Comparison of ENCODE assay signal across 17 cellular contexts in genomic region chr16:81586421-81586820, GRCh38.
DNase-seq lines count a peak whose midpoint lies in the region; ATAC-seq and TF ChIP-seq lines count a peak whose summit lies in the region.
"Had no signal": no experiment of that assay in that cellular context is flagged by ENCODE, and none has a peak within 500 bp of the region (broad histone marks: within the 10 kb centered on the region; RNA-seq: fewer than 3 reads in every experiment).

No MANE protein-coding gene starts in this region.

- H3K9me1 ChIP-seq in IMR-90 (ENCODE audit: insufficient read depth, low read length) = peaks cover 33% of the 10 kb centered on the region

- H3K4me3 ChIP-seq in IMR-90 (ENCODE audit: insufficient read depth, low read depth, low read length) (no peak overlapping the region), mesodermal cell (ENCODE audit: extremely low read depth, insufficient read depth, low read length, poor library complexity, severe bottlenecking) (no peak overlapping the region)
- H3K4me3 ChIP-seq: body of pancreas, lower lobe of right lung had no signal

- peaks cover 54% of the 10 kb centered on the region for H4K20me1 ChIP-seq in IMR-90 (ENCODE audit: insufficient read depth, low read length)

- H2AK9ac ChIP-seq in IMR-90 (replicated peaks; ENCODE audit: low read depth, low read length, poor library complexity) = no peak overlapping the region

- H3K9me3 Mint-ChIP-seq in central memory CD8-positive, alpha-beta T cell = no peaks in the 10 kb centered on the region
- H3K9me3 Mint-ChIP-seq: activated naive CD4-positive, alpha-beta T cell treated with anti-CD3 and anti-CD28 coated beads for 36 hours had no signal

- H3K27ac Mint-ChIP-seq in central memory CD8-positive, alpha-beta T cell (ENCODE audit: low read depth) = peak overlapping the region; percentile 65
- H3K27ac Mint-ChIP-seq: activated naive CD4-positive, alpha-beta T cell treated with anti-CD3 and anti-CD28 coated beads for 36 hours had no signal

- H3K23ac ChIP-seq in IMR-90 (ENCODE audit: low read depth, low read length) = no peak overlapping the region

- H3K18ac ChIP-seq in IMR-90 (ENCODE audit: low read depth, low read length) = no peak overlapping the region

- dilution Hi-C loops in IMR-90 (cut with HindIII; ENCODE audit: low sequenced_read_pairs, unreplicated experiment) = no loop called here

- no peak overlapping the region for H4K8ac ChIP-seq in IMR-90 (ENCODE audit: low read depth in 2 of 2, low read length in 2 of 2)

- H2AK5ac ChIP-seq in IMR-90 (ENCODE audit: low read depth, low read length) = no peak overlapping the region

- POLR2A ChIA-PET in IMR-90 (lab: Charles Lee; ENCODE audit: unreplicated experiment) = no interaction called here

- TF ChIP-seq POLR2A in IMR-90 (IDR thresholded peaks at IDR 0.05; ENCODE audit: low read depth, low read length) = no peak

- TF ChIP-seq RAD21 in IMR-90 (IDR thresholded peaks at IDR 0.05; ENCODE audit: low read length) = no peak

- H3K9me3 ChIP-seq in IMR-90 (ENCODE audit: control insufficient read depth, insufficient read depth, low read length) (no peaks in the 10 kb centered on the region), mesodermal cell (ENCODE audit: control insufficient read depth, low read length) (no peaks in the 10 kb centered on the region)
- H3K9me3 ChIP-seq: body of pancreas, lower lobe of right lung had no signal

- no peak overlapping the region for H3K9ac ChIP-seq in IMR-90 (ENCODE audit: low read depth, low read length)

- CTCF ChIA-PET in IMR-90 (lab: Yijun Ruan, JAX) = no interaction called here

- intact Hi-C loops in IMR-90 (cut with micrococcal nuclease) = loop anchor here (10.0 kb wide), 2 partner anchors 142 to 182 kb away; partner anchors contain the start of gene CMIP

- 92% methylated on average over 4 of the region's 7 CpGs; no CpG with 5 or more reads in 1 of the 2 experiments for WGBS in IMR-90 (ENCODE audit: extremely low coverage in 2 of 2, insufficient read length in 1 of 2), 2 experiments
- WGBS in mesodermal cell (ENCODE audit: insufficient coverage in 2 of 2), 2 experiments = 79 to 80% methylated on average over 5 to 7 of the region's 7 CpGs

- H2BK15ac ChIP-seq in IMR-90 (ENCODE audit: low read depth, low read length) = no peak overlapping the region

- BruUV-seq in IMR-90 (replicated peaks; lab: Mats Ljungman, UMichigan) = no TSS peak

- H4K5ac ChIP-seq in IMR-90 (ENCODE audit: low read depth, low read length) = no peak overlapping the region

- in situ Hi-C loops in IMR-90 (cut with MboI; ENCODE audit: low sequenced_read_pairs) = no loop called here

- H3K36me3 ChIP-seq in IMR-90 (ENCODE audit: control insufficient read depth, insufficient read depth, low read length) (0 out of 2 replicates have a peak, but pooled peaks cover 2% of the 10 kb centered on the region), mesodermal cell (ENCODE audit: control insufficient read depth, insufficient read depth, low read length) (peaks cover 11% of the 10 kb centered on the region)

- DNase-seq in Daoy (ENCODE audit: low read depth) (peak; percentile 83), IMR-90 (peak; percentile 33), cerebellar nuclear complex (lab: John Stamatoyannopoulos, UW) (no peak), ecto neural progenitor cell (ENCODE audit: low spot score) (no peak), NCI-H1694 treated with DMSO at 0.1 percent for 48 hours (lab: John Stamatoyannopoulos, UW) (no peak)
- no peak for DNase-seq in central memory CD8-positive, alpha-beta T cell (ENCODE audit: low spot score in 2 of 2)
- DNase-seq: activated naive CD4-positive, alpha-beta T cell treated with anti-CD3 and anti-CD28 coated beads for 36 hours; AML-193; effector memory CD4-positive, alpha-beta T cell; foreskin melanocyte; lower lobe of right lung; NCI-H1048; Right ventricle myocardium superior had no signal

- H3K4me1 ChIP-seq in IMR-90 (ENCODE audit: control insufficient read depth, insufficient read depth, low read length) (peaks cover 13% of the 10 kb centered on the region), mesodermal cell (ENCODE audit: control insufficient read depth, insufficient read depth, low read length, poor library complexity, severe bottlenecking) (peaks cover 51% of the 10 kb centered on the region)

- no peak overlapping the region for H3K4ac ChIP-seq in IMR-90 (ENCODE audit: low read depth, low read length)

- TF ChIP-seq CTCF in IMR-90 (conservative IDR thresholded peaks at IDR 0.05; ENCODE audit: low read depth, low read length) = no peak

- H3K56ac ChIP-seq in IMR-90 (ENCODE audit: extremely low read depth, insufficient read depth, low read length) = no peak overlapping the region

- H2BK5ac ChIP-seq in IMR-90 (ENCODE audit: low read depth, low read length, poor library complexity, severe bottlenecking) = no peak overlapping the region

- peaks cover 34 to 67% of the 10 kb centered on the region in 2 experiments for H3K79me1 ChIP-seq in IMR-90 (ENCODE audit: low read depth in 1 of 2, low read length in 2 of 2)

- H3K4me1 Mint-ChIP-seq in central memory CD8-positive, alpha-beta T cell = peaks cover 55% of the 10 kb centered on the region

- no peak overlapping the region for H3K4me3 Mint-ChIP-seq in central memory CD8-positive, alpha-beta T cell
- H3K4me3 Mint-ChIP-seq: activated naive CD4-positive, alpha-beta T cell treated with anti-CD3 and anti-CD28 coated beads for 36 hours had no signal

- H2BK20ac ChIP-seq in IMR-90 (ENCODE audit: low read depth, low read length) = no peak overlapping the region

- ATAC-seq in IMR-90 (ENCODE audit: low read depth) (no peak), HG03342 (IDR thresholded peaks at IDR 0.05; ENCODE audit: unreplicated experiment) (no peak)
- no peak for ATAC-seq in central memory CD8-positive, alpha-beta T cell (replicated peaks; ENCODE audit: extremely low read depth, poor library complexity, severe bottlenecking)
- ATAC-seq: activated CD4-positive, CD25-positive, alpha-beta regulatory T cell treated with anti-CD3 and anti-CD28 coated beads, Interleukin-2, amount 50 U/mL, for 24 hours; body of pancreas; lower lobe of right lung had no signal

- no peaks in the 10 kb centered on the region for H3K27me3 Mint-ChIP-seq in central memory CD8-positive, alpha-beta T cell

- no peak overlapping the region for H3K14ac ChIP-seq in IMR-90 (replicated peaks; ENCODE audit: low read depth, low read length)

- no peak overlapping the region for H4K91ac ChIP-seq in IMR-90 (ENCODE audit: insufficient read depth, low read depth, low read length)

- no peak overlapping the region for H2BK120ac ChIP-seq in IMR-90 (ENCODE audit: low read depth, low read length)

- H3K27ac ChIP-seq in IMR-90 (ENCODE audit: insufficient read depth, low read length) = no peak overlapping the region
- peak overlapping the region; percentile 94 for H3K27ac ChIP-seq in mesodermal cell (ENCODE audit: low read depth, low read length, severe bottlenecking)
- H3K27ac ChIP-seq: body of pancreas, lower lobe of right lung had no signal

- H2AFZ ChIP-seq in IMR-90 (replicated peaks; ENCODE audit: low read length, poor library complexity) = no peak overlapping the region

- peaks cover 3% of the 10 kb centered on the region for H3K36me3 Mint-ChIP-seq in central memory CD8-positive, alpha-beta T cell (ENCODE audit: insufficient read depth)

- no peaks in the 10 kb centered on the region for H3K27me3 ChIP-seq in IMR-90 (ENCODE audit: control insufficient read depth, insufficient read depth, low read length)
- H3K27me3 ChIP-seq: body of pancreas had no signal

- H3K4me2 ChIP-seq in IMR-90 (ENCODE audit: low read depth, low read length) = no peak overlapping the region

TF ChIP-seq in IMR-90, 13 proteins besides CTCF, POLR2A, EP300 and RAD21:
- TF ChIP-seq SMC3 (IDR thresholded peaks at IDR 0.05; ENCODE audit: low read depth, low read length) (no peak), USF2 (IDR thresholded peaks at IDR 0.05; ENCODE audit: low read depth, low read length) (no peak), RFX5 (IDR thresholded peaks at IDR 0.05; ENCODE audit: low read depth, low read length) (no peak), BHLHE40 (IDR thresholded peaks at IDR 0.05; ENCODE audit: low read depth, low read length) (no peak), MXI1 (IDR thresholded peaks at IDR 0.05; ENCODE audit: borderline replicate concordance, low read depth, low read length) (no peak), FOS (IDR thresholded peaks at IDR 0.05; ENCODE audit: low read depth, low read length) (no peak), NFE2L2 (IDR thresholded peaks at IDR 0.05; ENCODE audit: low read depth, low read length) (no peak), MAFK (IDR thresholded peaks at IDR 0.05; ENCODE audit: low read depth, low read length) (no peak), CEBPB (IDR thresholded peaks at IDR 0.05; ENCODE audit: low read depth, low read length) (no peak), RCOR1 (IDR thresholded peaks at IDR 0.05; ENCODE audit: insufficient replicate concordance, low read length) (no peak), MAZ (IDR thresholded peaks at IDR 0.05; ENCODE audit: borderline replicate concordance, low read depth, low read length) (no peak), CHD1 (IDR thresholded peaks at IDR 0.05; ENCODE audit: low read depth, low read length) (no peak)
- TF ChIP-seq, protein P1, sequence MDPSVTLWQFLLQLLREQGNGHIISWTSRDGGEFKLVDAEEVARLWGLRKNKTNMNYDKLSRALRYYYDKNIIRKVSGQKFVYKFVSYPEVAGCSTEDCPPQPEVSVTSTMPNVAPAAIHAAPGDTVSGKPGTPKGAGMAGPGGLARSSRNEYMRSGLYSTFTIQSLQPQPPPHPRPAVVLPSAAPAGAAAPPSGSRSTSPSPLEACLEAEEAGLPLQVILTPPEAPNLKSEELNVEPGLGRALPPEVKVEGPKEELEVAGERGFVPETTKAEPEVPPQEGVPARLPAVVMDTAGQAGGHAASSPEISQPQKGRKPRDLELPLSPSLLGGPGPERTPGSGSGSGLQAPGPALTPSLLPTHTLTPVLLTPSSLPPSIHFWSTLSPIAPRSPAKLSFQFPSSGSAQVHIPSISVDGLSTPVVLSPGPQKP (IDR thresholded peaks at IDR 0.05; ENCODE audit: borderline replicate concordance, low read depth, low read length) = no peak
TF ChIP-seq in IMR-90: peak in this region for 0.

Comparison
In these comparisons a context has a peak if more than half of its experiments do, and no peak if none do; other contexts are left out.
1. DNase-seq: peak in Daoy (single experiment) and IMR-90 (single experiment); none in central memory CD8-positive, alpha-beta T cell (0 of 2), cerebellar nuclear complex (0 of 2), ecto neural progenitor cell (single experiment) and NCI-H1694 treated with DMSO at 0.1 percent for 48 hours (single experiment).